In genomic region chr2:13020469-13020868, GRCh38 we compare ENCODE assay signal across 2 cellular contexts.
TF ChIP-seq lines count a peak whose summit lies in the region.

No MANE protein-coding gene starts in this region.

TF ChIP-seq in K562, 482 proteins besides CTCF, POLR2A, EP300 and RAD21 (continued from another document and continues in another):
- TF ChIP-seq PML (IDR thresholded peaks at IDR 0.05; ENCODE audit: low read length) (peak; percentile 73; the same call in 1 of the 2 replicates), SMARCA4 (IDR thresholded peaks at IDR 0.05) (peak; percentile 80), ZNF3 (CRISPR knock-in tag; IDR thresholded peaks at IDR 0.05) (no peak), FOXM1 (IDR thresholded peaks at IDR 0.05; ENCODE audit: low read depth) (peak; percentile 57; the same call in 1 of the 2 replicates), FOXM1 (CRISPR knock-in tag; IDR thresholded peaks at IDR 0.05; ENCODE audit: low read depth) (no peak), FOXJ2 (tag; IDR thresholded peaks at IDR 0.05) (peak; percentile 61; the same call in 1 of the 2 replicates), ZMIZ1 (IDR thresholded peaks at IDR 0.05; ENCODE audit: low read depth in 2 of 2, low read length in 2 of 2) (peak in 1 of 2 experiments; percentile 63; a peak in 1 of 4 replicates), ID3 (CRISPR knock-in tag; IDR thresholded peaks at IDR 0.05) (no peak), ID3 (tag; IDR thresholded peaks at IDR 0.05) (peak; percentile 28; the same call in 1 of the 2 replicates), ARID2 (IDR thresholded peaks at IDR 0.05) (no peak), U2AF2 (optimal IDR thresholded peaks at IDR 0.05; ENCODE audit: low read depth, low read length) (no peak), NFIC (IDR thresholded peaks at IDR 0.05) (peak; percentile 40), CC2D1A (IDR thresholded peaks at IDR 0.05) (no peak), SLC30A9 (CRISPR knock-in tag; IDR thresholded peaks at IDR 0.05) (no peak), CBX8 (IDR thresholded peaks at IDR 0.05; ENCODE audit: borderline replicate concordance, extremely low read depth, low read depth, low read length, poor library complexity, severe bottlenecking) (no peak), POU5F1 (IDR thresholded peaks at IDR 0.05; ENCODE audit: borderline replicate concordance, low read depth, low read length, partially characterized antibody) (no peak), SMAD3 (CRISPR knock-in tag; conservative IDR thresholded peaks at IDR 0.05) (no peak), THAP12 (CRISPR knock-in tag; IDR thresholded peaks at IDR 0.05) (no peak), CREB3 (tag; conservative IDR thresholded peaks at IDR 0.05; ENCODE audit: low read depth) (no peak), IRF1 (CRISPR knock-in tag; IDR thresholded peaks at IDR 0.05; ENCODE audit: borderline replicate concordance) (no peak), ARID1B (IDR thresholded peaks at IDR 0.05) (peak; percentile 92), ZBTB17 (CRISPR knock-in tag; IDR thresholded peaks at IDR 0.05) (no peak), CTBP1 (IDR thresholded peaks at IDR 0.05; ENCODE audit: borderline replicate concordance) (peak; percentile 45; the same call in 1 of the 2 replicates)

TF ChIP-seq in neural cell, 6 proteins besides CTCF, POLR2A, EP300 and RAD21 (continued from another document):
- no peak for TF ChIP-seq REST (IDR thresholded peaks at IDR 0.05; ENCODE audit: borderline replicate concordance)
